1 cellular context compared by ENCODE assay signal in the genomic region with DNA sequence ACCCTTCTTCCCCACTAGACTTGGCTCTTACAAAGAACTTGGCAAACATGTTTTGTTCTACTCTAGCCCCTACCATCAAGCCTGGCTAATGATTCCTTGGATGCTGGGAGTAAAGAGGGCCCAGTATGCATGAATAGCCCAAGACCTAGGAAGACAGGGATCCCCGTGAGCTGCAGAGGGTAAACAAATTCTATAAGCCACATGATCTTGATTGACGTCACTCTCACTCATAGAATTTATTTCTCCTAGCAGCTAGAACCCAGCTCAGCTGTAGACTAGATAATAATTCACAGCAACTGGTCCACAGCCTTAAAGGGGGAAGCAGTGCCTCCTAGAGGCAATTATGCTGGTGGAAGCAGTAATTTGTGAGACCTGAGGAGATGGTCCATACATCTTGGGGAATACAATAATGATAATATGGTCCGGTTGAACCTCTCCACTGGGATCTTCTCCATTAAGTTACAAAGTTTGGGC.
TF ChIP-seq lines count a peak whose summit lies in the region.

No MANE protein-coding gene starts in this region.

TF ChIP-seq in IMR-90, 13 proteins besides CTCF, POLR2A, EP300 and RAD21 (continued from another document):
- TF ChIP-seq, protein P1, sequence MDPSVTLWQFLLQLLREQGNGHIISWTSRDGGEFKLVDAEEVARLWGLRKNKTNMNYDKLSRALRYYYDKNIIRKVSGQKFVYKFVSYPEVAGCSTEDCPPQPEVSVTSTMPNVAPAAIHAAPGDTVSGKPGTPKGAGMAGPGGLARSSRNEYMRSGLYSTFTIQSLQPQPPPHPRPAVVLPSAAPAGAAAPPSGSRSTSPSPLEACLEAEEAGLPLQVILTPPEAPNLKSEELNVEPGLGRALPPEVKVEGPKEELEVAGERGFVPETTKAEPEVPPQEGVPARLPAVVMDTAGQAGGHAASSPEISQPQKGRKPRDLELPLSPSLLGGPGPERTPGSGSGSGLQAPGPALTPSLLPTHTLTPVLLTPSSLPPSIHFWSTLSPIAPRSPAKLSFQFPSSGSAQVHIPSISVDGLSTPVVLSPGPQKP (IDR thresholded peaks at IDR 0.05; ENCODE audit: borderline replicate concordance, low read depth, low read length): no peak
- no peak for TF ChIP-seq RCOR1 (IDR thresholded peaks at IDR 0.05; ENCODE audit: insufficient replicate concordance, low read length)
- TF ChIP-seq SMC3 (IDR thresholded peaks at IDR 0.05; ENCODE audit: low read depth, low read length): no peak
- no peak for TF ChIP-seq MXI1 (IDR thresholded peaks at IDR 0.05; ENCODE audit: borderline replicate concordance, low read depth, low read length)
- no peak for TF ChIP-seq FOS (IDR thresholded peaks at IDR 0.05; ENCODE audit: low read depth, low read length)
